9 cellular contexts compared by ENCODE assay signal in the genomic region with DNA sequence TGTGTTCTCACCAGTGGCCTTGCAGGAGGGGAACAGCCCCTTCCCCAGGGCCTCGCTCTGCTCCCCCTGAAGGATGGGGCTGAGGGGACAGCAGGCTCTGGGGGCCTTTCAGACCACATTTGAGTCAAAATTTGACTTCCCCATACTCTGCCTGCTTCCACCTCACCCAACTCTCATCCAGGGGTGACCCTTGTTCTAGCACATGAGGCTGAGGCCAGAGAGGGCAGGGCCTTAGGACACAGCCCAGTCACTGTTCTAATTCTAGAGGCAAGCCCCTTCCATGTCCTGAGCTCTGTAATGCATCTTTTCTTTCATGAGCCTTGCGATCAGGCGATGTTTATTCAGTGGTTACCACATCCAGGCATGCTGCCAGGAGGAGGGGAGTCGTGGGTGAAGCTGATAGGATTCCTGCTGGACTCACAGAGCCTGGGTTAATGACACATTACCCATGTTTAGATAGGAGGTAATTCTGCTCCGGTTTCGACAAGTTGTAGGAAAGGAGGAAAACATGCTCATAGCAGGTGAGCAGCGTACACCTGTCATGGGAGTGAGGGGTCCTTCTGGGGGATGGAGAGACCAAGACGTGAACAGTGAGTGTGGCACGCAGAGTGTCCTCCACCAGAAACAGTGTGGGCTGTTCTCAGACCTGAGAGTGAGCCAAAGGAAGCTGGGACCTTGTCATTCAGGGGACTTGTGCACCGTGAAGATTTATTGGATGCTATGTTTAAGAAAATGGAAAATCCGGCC. TPM values are rescaled to one million over a fixed set of nuclear protein-coding genes. Genes with fewer than 3 reads are reported as not detected.
DNase-seq lines count a peak whose midpoint lies in the region; ATAC-seq and TF ChIP-seq lines count a peak whose summit lies in the region.
"Had no signal": no experiment of that assay in that cellular context is flagged by ENCODE, and none has a peak within 500 bp of the region (broad histone marks: within the 10 kb centered on the region; RNA-seq: fewer than 3 reads in every experiment).

No MANE protein-coding gene starts in this region.

- H3K4me3 ChIP-seq in dorsolateral prefrontal cortex (peak overlapping the region in 33 of 59 donors; percentile 1 to 47 (median 23)), lower lobe of right lung (peak overlapping the region; percentile 29), subcutaneous abdominal adipose tissue (ENCODE audit: low read depth in 1 of 5, low read length in 5 of 5) (no peak overlapping the region)

- H3K27ac ChIP-seq in dorsolateral prefrontal cortex (peak overlapping the region; percentile 20 to 98 (median 94)), lower lobe of right lung (peak overlapping the region; percentile 95), subcutaneous abdominal adipose tissue (ENCODE audit: low read depth, low read length) (no peak overlapping the region)

- H3K4me1 ChIP-seq in lower lobe of right lung (peaks cover 67% of the 10 kb centered on the region), subcutaneous abdominal adipose tissue (ENCODE audit: control insufficient read depth in 5 of 5, insufficient read depth in 5 of 5, low read length in 5 of 5) (peaks cover 3 to 58% (median 39%) of the 10 kb centered on the region in 5 donors)

- peak in 1 of 56 donors; percentile 39 for TF ChIP-seq CTCF in dorsolateral prefrontal cortex (IDR thresholded peaks at IDR 0.05 in 54 of 56, conservative IDR thresholded peaks at IDR 0.05 in 2 of 56; ENCODE audit: low read depth in 1 of 56, partially characterized antibody in 56 of 56)
- TF ChIP-seq CTCF in lower lobe of right lung (IDR thresholded peaks at IDR 0.05) = no peak

- H3K9me3 ChIP-seq in lower lobe of right lung (no peaks in the 10 kb centered on the region), subcutaneous abdominal adipose tissue (ENCODE audit: control insufficient read depth in 5 of 5, low read length in 5 of 5) (no peaks in the 10 kb centered on the region)

- intact Hi-C loops in dorsolateral prefrontal cortex (cut with DNase I) (no loop called here), lower lobe of right lung (cut with DNase I) (no loop called here)

- DNase-seq in Daoy (ENCODE audit: low read depth) (peak; percentile 98), NCI-H1092 (lab: John Stamatoyannopoulos, UW) (peak; percentile 81), dorsolateral prefrontal cortex (peak in 9 of 10 donors; percentile 51 to 90 (median 75)), lower lobe of right lung (peak; percentile 92), NK-92 (lab: John Stamatoyannopoulos, UW; ENCODE audit: unreplicated experiment) (no peak)

- ATAC-seq in SK-N-SH treated with all-trans-retinoic acid at 6 μM for 48 hours = peak; percentile 82
- peak; percentile 74 to 81 for ATAC-seq in lower lobe of right lung
- no peak for ATAC-seq in GM21526 (IDR thresholded peaks at IDR 0.05; ENCODE audit: low FRiP score, unreplicated experiment)

- peak overlapping the region in 3 of 5 donors; percentile 2 to 31 (median 20) for H3K9ac ChIP-seq in subcutaneous abdominal adipose tissue (ENCODE audit: low read length in 5 of 5)

- H3K36me3 ChIP-seq in lower lobe of right lung (peaks cover 34% of the 10 kb centered on the region), subcutaneous abdominal adipose tissue (ENCODE audit: control insufficient read depth in 5 of 5, insufficient read depth in 5 of 5, low read length in 5 of 5) (peaks cover 3 to 36% (median 34%) of the 10 kb centered on the region in 5 donors)

- H3K27me3 ChIP-seq in dorsolateral prefrontal cortex = no peaks in the 10 kb centered on the region
- H3K27me3 ChIP-seq in lower lobe of right lung (ENCODE audit: low read depth) = no peaks in the 10 kb centered on the region
- H3K27me3 ChIP-seq in subcutaneous abdominal adipose tissue (ENCODE audit: control insufficient read depth in 5 of 5, insufficient read depth in 4 of 5, low read length in 5 of 5) = no peaks in the 10 kb centered on the region

TF ChIP-seq in SK-N-SH treated with all-trans-retinoic acid at 6 μM for 48 hours, 23 proteins besides CTCF, POLR2A, EP300 and RAD21:
- TF ChIP-seq TCF4 (CRISPR knock-in tag; IDR thresholded peaks at IDR 0.05; ENCODE audit: borderline replicate concordance) (no peak), ARNTL (CRISPR knock-in tag; IDR thresholded peaks at IDR 0.05; ENCODE audit: borderline replicate concordance, low read depth) (no peak), ZFP30 (CRISPR knock-in tag; IDR thresholded peaks at IDR 0.05) (no peak), ZFP3 (CRISPR knock-in tag; IDR thresholded peaks at IDR 0.05) (0 out of 2 replicates have a peak, but pooled peaks have one; percentile 51)
- TF ChIP-seq, protein P1, sequence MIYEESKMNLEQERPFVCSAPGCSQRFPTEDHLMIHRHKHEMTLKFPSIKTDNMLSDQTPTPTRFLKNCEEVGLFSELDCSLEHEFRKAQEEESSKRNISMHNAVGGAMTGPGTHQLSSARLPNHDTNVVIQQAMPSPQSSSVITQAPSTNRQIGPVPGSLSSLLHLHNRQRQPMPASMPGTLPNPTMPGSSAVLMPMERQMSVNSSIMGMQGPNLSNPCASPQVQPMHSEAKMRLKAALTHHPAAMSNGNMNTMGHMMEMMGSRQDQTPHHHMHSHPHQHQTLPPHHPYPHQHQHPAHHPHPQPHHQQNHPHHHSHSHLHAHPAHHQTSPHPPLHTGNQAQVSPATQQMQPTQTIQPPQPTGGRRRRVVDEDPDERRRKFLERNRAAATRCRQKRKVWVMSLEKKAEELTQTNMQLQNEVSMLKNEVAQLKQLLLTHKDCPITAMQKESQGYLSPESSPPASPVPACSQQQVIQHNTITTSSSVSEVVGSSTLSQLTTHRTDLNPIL (CRISPR knock-in tag; IDR thresholded peaks at IDR 0.05; ENCODE audit: low read depth) = no peak

RNA-seq across cellular contexts. Expression of a gene that starts 9.3 kb away (rescaled TPM):
- total RNA-seq in Daoy (2014; rRNA removed; shearing (Covaris generic)) = 2,362 and 2,452 TPM in 2 replicates
- total RNA-seq in dorsolateral prefrontal cortex (100 to 1,000 TPM; 250 to 548 (median 358) TPM), lower lobe of right lung (1,086 TPM)

RNA-seq across cellular contexts. Expression of a gene that starts 12.9 kb away (rescaled TPM):
- not detected in 2 replicates for total RNA-seq in Daoy (2014; rRNA removed; shearing (Covaris generic))
- total RNA-seq in dorsolateral prefrontal cortex (10 to 100 TPM in 5 of 120 experiments, 1 to 10 TPM in 96, under 1 TPM in 15, not detected in 4; 0.54 to 20.9 (median 2.7) TPM), lower lobe of right lung (85.6 TPM)
- total RNA-seq: activated CD8-positive, alpha-beta memory T cell treated with anti-CD3 and anti-CD28 coated beads for 36 hours had no signal

RNA-seq across cellular contexts. Expression of a gene that starts 18.8 kb away (rescaled TPM):
- total RNA-seq in Daoy (2014; rRNA removed; shearing (Covaris generic)) = 88.1 and 141 TPM in 2 replicates
- total RNA-seq in dorsolateral prefrontal cortex = 10 to 100 TPM; 12.2 to 25.3 (median 17.5) TPM
- total RNA-seq in lower lobe of right lung = 33.8 TPM

RNA-seq across cellular contexts. Expression of a gene that starts 20.5 kb away (rescaled TPM):
- 74.9 and 89.3 TPM in 2 replicates for total RNA-seq in Daoy (2014; rRNA removed; shearing (Covaris generic))
- total RNA-seq in dorsolateral prefrontal cortex (100 to 1,000 TPM in 119 of 120 experiments, 10 to 100 TPM in 1; 70.2 to 312 (median 183) TPM), lower lobe of right lung (65.5 TPM)

RNA-seq across cellular contexts. Expression of a gene that starts 32.7 kb away (rescaled TPM):
- not detected in 2 replicates for total RNA-seq in Daoy (2014; rRNA removed; shearing (Covaris generic))
- 1 to 10 TPM in 38 of 120 experiments, under 1 TPM in 58, not detected in 24; 0.22 to 5.6 (median 0.83) TPM for total RNA-seq in dorsolateral prefrontal cortex
- total RNA-seq in lower lobe of right lung = 36.9 TPM
- total RNA-seq: activated CD8-positive, alpha-beta memory T cell treated with anti-CD3 and anti-CD28 coated beads for 36 hours had no signal

Comparison
In these comparisons a context has a peak if more than half of its experiments do, and no peak if none do; other contexts are left out.
1. H3K4me3 ChIP-seq: peak in dorsolateral prefrontal cortex (33 of 59) and lower lobe of right lung (single experiment); none in subcutaneous abdominal adipose tissue (0 of 5).